ENCODE assay signal across 22 cellular contexts in the genomic region with DNA sequence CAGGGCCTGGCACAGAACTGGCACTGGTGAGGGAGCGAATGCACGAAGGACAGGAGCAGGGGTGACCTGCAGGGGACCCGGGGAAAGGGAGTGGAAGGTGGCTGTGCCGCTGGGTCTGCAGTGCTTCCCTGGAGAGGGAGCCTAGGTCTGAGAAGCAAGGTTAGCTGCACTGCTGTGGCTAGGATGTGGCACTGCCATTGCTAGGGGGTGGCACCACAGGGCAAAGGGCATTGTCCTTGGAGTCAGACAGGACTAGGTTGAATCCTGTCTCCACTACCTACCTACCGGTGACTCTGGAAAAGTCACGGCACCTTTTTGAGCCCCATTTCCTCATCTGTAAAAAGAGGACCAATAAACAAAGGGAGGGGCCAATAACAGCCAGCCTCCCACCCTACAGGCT. TPM values are rescaled to one million over a fixed set of nuclear protein-coding genes. Genes with fewer than 3 reads are reported as not detected.
DNase-seq lines count a peak whose midpoint lies in the region; ATAC-seq, FAIRE-seq and TF ChIP-seq lines count a peak whose summit lies in the region.
"Had no signal": no experiment of that assay in that cellular context is flagged by ENCODE, and none has a peak within 500 bp of the region (broad histone marks: within the 10 kb centered on the region; RNA-seq: fewer than 3 reads in every experiment).

No MANE protein-coding gene starts in this region.

- H3K27ac Mint-ChIP-seq in stimulated activated naive B cell treated with anti-CD40 and anti-IgM and Interleukin-4, amounts not matched to agents 10 μg/mL and 1 μg/mL and 100 μg/mL, for 72 hours, result peak overlapping the region; percentile 38
- H3K27ac Mint-ChIP-seq: CD4-positive, CD25-positive, alpha-beta regulatory T cell; GM23338 had no signal

- DNase-seq in left colon, result no peak
- no peak for DNase-seq in right lobe of liver
- no peak for DNase-seq in stimulated activated naive B cell treated with anti-CD40 and anti-IgM and Interleukin-4, amounts not matched to agents 10 μg/mL and 1 μg/mL and 100 μg/mL, for 72 hours
- no peak for DNase-seq in heart left ventricle
- no peak for DNase-seq in D721Med (ENCODE audit: insufficient read length, low spot score)
- DNase-seq in activated CD4-positive, alpha-beta T cell treated with anti-CD3 and anti-CD28 coated beads, Interleukin-2, amount 50 U/mL, for 1 hour, result no peak
- no peak for DNase-seq in NCI-H146 (lab: John Stamatoyannopoulos, UW)
- DNase-seq: ACHN; BE2C; C1 segment of cervical spinal cord; CD4-positive, CD25-positive, alpha-beta regulatory T cell; CD8-positive, alpha-beta memory T cell; COR-L47; H7; HFFc6 had no signal

- no peaks in the 10 kb centered on the region for H3K36me3 Mint-ChIP-seq in stimulated activated naive B cell treated with anti-CD40 and anti-IgM and Interleukin-4, amounts not matched to agents 10 μg/mL and 1 μg/mL and 100 μg/mL, for 72 hours
- H3K36me3 Mint-ChIP-seq: CD4-positive, CD25-positive, alpha-beta regulatory T cell; CD8-positive, alpha-beta memory T cell had no signal

- H3K36me3 ChIP-seq in right lobe of liver (no peaks in the 10 kb centered on the region), heart left ventricle (no peaks in the 10 kb centered on the region)
- H3K36me3 ChIP-seq: BE2C had no signal

- peaks cover 18 to 27% of the 10 kb centered on the region in 2 donors for H3K27me3 Mint-ChIP-seq in stimulated activated naive B cell treated with anti-CD40 and anti-IgM and Interleukin-4, amounts not matched to agents 10 μg/mL and 1 μg/mL and 100 μg/mL, for 72 hours
- H3K27me3 Mint-ChIP-seq: CD4-positive, CD25-positive, alpha-beta regulatory T cell had no signal

- intact Hi-C loops in left colon (cut with DNase I, micrococcal nuclease), result no loop called here
- intact Hi-C loops in right lobe of liver (cut with DNase I), result no loop called here
- intact Hi-C loops in heart left ventricle (cut with DNase I), result no loop called here

- H3K4me1 ChIP-seq in right lobe of liver (peaks cover 0 to 21% (median 3%) of the 10 kb centered on the region in 4 donors), heart left ventricle (peaks cover 0 to 26% (median 15%) of the 10 kb centered on the region in 12 donors)

- H3K27me3 ChIP-seq in right lobe of liver (no peaks in the 10 kb centered on the region), heart left ventricle (no peaks in the 10 kb centered on the region)
- H3K27me3 ChIP-seq: BE2C had no signal

- no peak for FAIRE-seq in D721Med (lab: Jason Lieb, UNC)
- FAIRE-seq: A204.1, G401.6, GM12891, GM18507 had no signal

- H3K27ac ChIP-seq in VCaP (peak overlapping the region; percentile 99; the same call in 1 of the 2 replicates), right lobe of liver (no peak overlapping the region), heart left ventricle (no peak overlapping the region)

- H3K4me3 Mint-ChIP-seq in stimulated activated naive B cell treated with anti-CD40 and anti-IgM and Interleukin-4, amounts not matched to agents 10 μg/mL and 1 μg/mL and 100 μg/mL, for 72 hours, result no peak overlapping the region
- H3K4me3 Mint-ChIP-seq: CD4-positive, CD25-positive, alpha-beta regulatory T cell; CD8-positive, alpha-beta memory T cell; GM23338; HFFc6 had no signal

- H3K4me1 Mint-ChIP-seq in stimulated activated naive B cell treated with anti-CD40 and anti-IgM and Interleukin-4, amounts not matched to agents 10 μg/mL and 1 μg/mL and 100 μg/mL, for 72 hours, result peaks cover 3 to 6% of the 10 kb centered on the region in 2 donors

- TF ChIP-seq POLR2A in right lobe of liver (IDR thresholded peaks at IDR 0.05) (no peak), heart left ventricle (IDR thresholded peaks at IDR 0.05) (no peak)

- H3K9me3 Mint-ChIP-seq in stimulated activated naive B cell treated with anti-CD40 and anti-IgM and Interleukin-4, amounts not matched to agents 10 μg/mL and 1 μg/mL and 100 μg/mL, for 72 hours, result peaks cover 4 to 5% of the 10 kb centered on the region in 2 donors
- H3K9me3 Mint-ChIP-seq: CD8-positive, alpha-beta memory T cell had no signal

- WGBS in right lobe of liver (ENCODE audit: insufficient coverage, low coverage, low lambda C conversion rate, missing lambda C conversion rate), result no CpG with 5 or more reads among the region's 6 CpGs
- 94 to 97% (median 95%) methylated on average over 6 of the region's 6 CpGs for WGBS in heart left ventricle, 4 donors

- ATAC-seq in left colon (peak; percentile 17), right lobe of liver (peak; percentile 38 to 65 (median 51)), heart left ventricle (no peak)
- ATAC-seq in stimulated activated naive B cell treated with anti-CD40 and anti-IgM and Interleukin-4, amounts not matched to agents 10 μg/mL and 1 μg/mL and 100 μg/mL, for 72 hours (replicated peaks), result no peak
- ATAC-seq: GM23338, HCT116 had no signal

- H3K9me3 ChIP-seq in right lobe of liver (no peaks in the 10 kb centered on the region), heart left ventricle (peaks cover 0 to 8% (median 0%) of the 10 kb centered on the region in 12 donors)
- H3K9me3 ChIP-seq: BE2C had no signal

- no peak for TF ChIP-seq CTCF in VCaP (conservative IDR thresholded peaks at IDR 0.05)
- no peak for TF ChIP-seq CTCF in right lobe of liver (IDR thresholded peaks at IDR 0.05)
- no peak for TF ChIP-seq CTCF in heart left ventricle (IDR thresholded peaks at IDR 0.05)
- TF ChIP-seq CTCF in D721Med (IDR thresholded peaks at IDR 0.05; ENCODE audit: insufficient read depth, missing control alignments), result no peak

- H3K4me3 ChIP-seq in right lobe of liver (no peak overlapping the region), heart left ventricle (no peak overlapping the region)
- H3K4me3 ChIP-seq: GM23338 had no signal

RNA-seq across cellular contexts. Expression of gene SLC1A7, which starts 28.3 kb away (rescaled TPM):
- total RNA-seq in left colon, result 1 to 10 TPM in 1 of 2 donors, under 1 TPM in 1; 0.58 to 1.1 TPM
- total RNA-seq in right lobe of liver, result 1 to 10 TPM in 1 of 6 experiments, under 1 TPM in 5; 0.31 to 1.3 (median 0.61) TPM
- 1 to 10 TPM in 1 of 9 donors, under 1 TPM in 6, not detected in 2; 0.08 to 1.1 (median 0.37) TPM for total RNA-seq in heart left ventricle
- under 1 TPM; 0.07 to 0.19 TPM for polyA plus RNA-seq in heart left ventricle
- total RNA-seq: CD4-positive, CD25-positive, alpha-beta regulatory T cell; CD8-positive, alpha-beta memory T cell; GM23338; H7 had no signal
- polyA plus RNA-seq: CD4-positive, CD25-positive, alpha-beta regulatory T cell; GM23338 had no signal

RNA-seq across cellular contexts. Expression of gene PODN, which starts 52.1 kb away (rescaled TPM):
- 10 to 100 TPM in 1 of 2 donors, 1 to 10 TPM in 1; 6.2 to 22.0 TPM for total RNA-seq in left colon
- total RNA-seq in right lobe of liver, result 1 to 10 TPM; 2.8 to 9.8 (median 5.1) TPM
- total RNA-seq in heart left ventricle, result 10 to 100 TPM in 8 of 9 donors, 1 to 10 TPM in 1; 5.9 to 61.8 (median 18.5) TPM
- polyA plus RNA-seq in heart left ventricle, result 1 to 10 TPM; 5.2 to 9.8 TPM
- total RNA-seq: CD4-positive, CD25-positive, alpha-beta regulatory T cell; CD8-positive, alpha-beta memory T cell; H7 had no signal
- polyA plus RNA-seq: CD4-positive, CD25-positive, alpha-beta regulatory T cell had no signal

Comparison
In these comparisons a context has a peak if more than half of its experiments do, and no peak if none do; other contexts are left out.
1. ATAC-seq: peak in left colon (single experiment) and right lobe of liver (4 of 4); none in stimulated activated naive B cell treated with anti-CD40 and anti-IgM and Interleukin-4, amounts not matched to agents 10 μg/mL and 1 μg/mL and 100 μg/mL, for 72 hours (0 of 2) and heart left ventricle (0 of 4).